In the genomic region with DNA sequence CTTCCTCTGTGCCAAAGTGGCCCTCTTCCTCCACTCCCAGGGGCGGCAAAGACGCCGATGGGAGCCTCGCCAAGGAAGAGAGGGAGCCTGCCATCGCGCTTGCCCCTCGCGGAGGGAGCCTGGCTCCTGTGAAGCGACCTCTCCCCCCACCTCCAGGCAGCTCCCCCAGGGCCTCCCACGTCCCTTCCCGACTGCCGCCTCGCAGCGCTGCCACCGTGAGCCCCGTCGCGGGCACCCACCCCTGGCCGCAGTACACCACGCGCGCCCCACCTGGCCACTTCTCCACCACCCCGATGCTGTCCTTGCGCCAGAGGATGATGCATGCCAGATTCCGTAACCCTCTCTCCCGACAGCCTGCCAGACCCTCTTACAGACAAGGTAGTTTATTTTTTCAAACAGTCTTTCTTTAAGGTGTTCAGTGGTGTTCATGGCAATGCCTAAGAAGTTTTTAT, we compare ENCODE assay signal across 22 cellular contexts.
DNase-seq lines count a peak whose midpoint lies in the region; ATAC-seq and TF ChIP-seq lines count a peak whose summit lies in the region.
"Had no signal": no experiment of that assay in that cellular context is flagged by ENCODE, and none has a peak within 500 bp of the region (broad histone marks: within the 10 kb centered on the region; RNA-seq: fewer than 3 reads in every experiment).

No MANE protein-coding gene starts in this region.

- no peaks in the 10 kb centered on the region for H3K4me1 ChIP-seq in HUES48 (ENCODE audit: control insufficient read depth, insufficient read depth, low read length)
- no peaks in the 10 kb centered on the region for H3K4me1 ChIP-seq in parathyroid adenoma
- H3K4me1 ChIP-seq: heart right ventricle, uterus had no signal

- H3K9me3 ChIP-seq in HUES48 (ENCODE audit: control insufficient read depth, insufficient read depth, low read length) (no peaks in the 10 kb centered on the region), iPS-18c (ENCODE audit: control insufficient read depth, insufficient read depth, low read length) (peaks cover 2% of the 10 kb centered on the region), parathyroid adenoma (ENCODE audit: control insufficient read depth, low read length) (no peaks in the 10 kb centered on the region)
- H3K9me3 ChIP-seq: heart right ventricle, uterus had no signal

- peak overlapping the region; percentile 53 for H3K4me3 ChIP-seq in HUES48 (ENCODE audit: low read depth, low read length)
- H3K4me3 ChIP-seq in dorsolateral prefrontal cortex: peak overlapping the region in 39 of 59 donors; percentile 9 to 60 (median 30)
- H3K4me3 ChIP-seq in iPS-18c (ENCODE audit: insufficient read depth, low read depth, low read length): peak overlapping the region; percentile 40; the same call in 1 of the 2 replicates
- H3K4me3 ChIP-seq in parathyroid adenoma (ENCODE audit: low read depth, low read length): no peak overlapping the region
- H3K4me3 ChIP-seq: cardiac muscle cell, uterus had no signal

- H3K27ac ChIP-seq in HUES48 (ENCODE audit: low read depth, low read length): no peak overlapping the region
- no peak overlapping the region for H3K27ac ChIP-seq in dorsolateral prefrontal cortex
- no peak overlapping the region for H3K27ac ChIP-seq in parathyroid adenoma
- H3K27ac ChIP-seq: cardiac muscle cell, heart right ventricle, KMS-11, uterus had no signal

- H3K4me2 ChIP-seq in parathyroid adenoma (ENCODE audit: low read length): peak overlapping the region; percentile 61
- H3K4me2 ChIP-seq: KMS-11 had no signal

- H3K9ac ChIP-seq in HUES48 (ENCODE audit: low read depth, low read length): no peak overlapping the region
- H3K9ac ChIP-seq in parathyroid adenoma: no peak overlapping the region
- H3K9ac ChIP-seq: KMS-11 had no signal

- H3K36me3 ChIP-seq in HUES48 (ENCODE audit: control insufficient read depth, insufficient read depth, low read length) (no peaks in the 10 kb centered on the region), parathyroid adenoma (ENCODE audit: control insufficient read depth, insufficient read depth, low read length) (no peaks in the 10 kb centered on the region)
- H3K36me3 ChIP-seq: cardiac muscle cell, heart right ventricle, uterus had no signal

- H3K27me3 ChIP-seq in HUES48 (ENCODE audit: control insufficient read depth, insufficient read depth, low read length) (peaks cover 45% of the 10 kb centered on the region), dorsolateral prefrontal cortex (peaks cover 0 to 83% (median 49%) of the 10 kb centered on the region in 45 donors), parathyroid adenoma (ENCODE audit: control insufficient read depth, insufficient read depth, low read length) (no peaks in the 10 kb centered on the region)
- H3K27me3 ChIP-seq: uterus had no signal

- TF ChIP-seq CTCF in dorsolateral prefrontal cortex (IDR thresholded peaks at IDR 0.05 in 54 of 56, conservative IDR thresholded peaks at IDR 0.05 in 2 of 56; ENCODE audit: low read depth in 1 of 56, partially characterized antibody in 56 of 56): no peak
- no peak for TF ChIP-seq CTCF in parathyroid adenoma (IDR thresholded peaks at IDR 0.05)

- no peak for ATAC-seq in HG03342 (IDR thresholded peaks at IDR 0.05; ENCODE audit: unreplicated experiment)
- no peak for ATAC-seq in GM18907 (IDR thresholded peaks at IDR 0.05; ENCODE audit: unreplicated experiment)
- ATAC-seq: HCT116 had no signal

- intact Hi-C loops in dorsolateral prefrontal cortex (cut with DNase I): loop anchor here in 1 of 2 donors (10.0 kb wide), 1 partner anchor 211 kb away; no protein-coding TSS in a partner anchor

- no peak overlapping the region for H2AFZ ChIP-seq in parathyroid adenoma

- no peaks in the 10 kb centered on the region for H3K79me2 ChIP-seq in parathyroid adenoma

- no peak for DNase-seq in dorsolateral prefrontal cortex
- DNase-seq in NOMO-1 treated with dmso at 0.1 percent for 144 hours (lab: John Stamatoyannopoulos, UW; ENCODE audit: unreplicated experiment): no peak
- no peak for DNase-seq in activated naive CD4-positive, alpha-beta T cell treated with anti-CD3 and anti-CD28 coated beads, Interleukin-2, amount 50 U/mL, for 16 hours
- DNase-seq: activated CD4-positive, alpha-beta T cell treated with anti-CD3 and anti-CD28 coated beads for 1 hour; activated T-cell treated with anti-CD3 and anti-CD28 coated beads, Interleukin-2, amount 50 U/mL, for 24 hours; CD4-positive, CD25-positive, alpha-beta regulatory T cell; DMS 273 treated with DMSO at 0.1 percent for 48 hours; heart right ventricle; kidney; MV-4-11; NCI-H187; NCI-H226; Right ventricle myocardium superior; uterus had no signal
